In the genomic region with DNA sequence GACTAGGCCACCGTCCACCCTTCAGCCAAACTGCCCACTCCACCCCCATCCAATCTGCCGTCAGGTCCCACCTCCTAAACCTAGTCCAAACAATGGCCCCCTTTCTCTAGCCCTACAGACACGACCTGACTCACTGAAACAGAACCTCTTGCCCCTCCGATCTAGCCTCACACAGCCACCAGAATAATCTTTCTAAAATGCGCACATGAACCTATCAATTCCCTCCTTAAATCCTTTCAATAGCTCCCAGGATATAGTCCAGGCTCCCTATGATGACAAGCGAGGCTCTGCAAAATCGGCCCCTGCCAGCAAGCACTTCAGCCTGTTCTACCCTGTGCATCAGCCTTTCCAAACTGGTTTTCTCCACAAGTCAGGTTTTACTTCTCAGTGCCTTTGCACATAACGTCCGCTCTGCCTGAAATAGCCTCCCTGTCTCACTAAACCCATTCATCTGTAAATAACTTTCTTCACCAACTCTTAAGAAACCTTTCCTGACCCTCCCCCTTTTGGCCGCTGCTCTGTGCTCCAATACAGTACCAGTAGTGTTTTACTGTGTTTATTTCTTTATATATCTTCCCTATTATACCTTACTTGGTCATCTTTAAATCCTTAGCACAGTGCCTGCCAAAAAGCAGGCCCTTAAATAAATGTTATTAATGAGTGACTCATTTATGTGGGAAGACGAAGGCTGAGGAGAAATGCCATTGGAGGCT, we compare ENCODE assay signal across 8 cellular contexts. TPM values are rescaled to one million over a fixed set of nuclear protein-coding genes. Genes with fewer than 3 reads are reported as not detected.
DNase-seq lines count a peak whose midpoint lies in the region; ATAC-seq, FAIRE-seq and TF ChIP-seq lines count a peak whose summit lies in the region.

No MANE protein-coding gene starts in this region.

- no peaks in the 10 kb centered on the region for H3K36me3 Mint-ChIP-seq in activated CD4-positive, alpha-beta memory T cell treated with anti-CD3 and anti-CD28 coated beads for 36 hours

- in situ Hi-C loops in gastrocnemius medialis (cut with MboI; ENCODE audit: low sequenced_read_pairs in 4 of 4) = no loop called here

- TF ChIP-seq CTCF in gastrocnemius medialis (IDR thresholded peaks at IDR 0.05 in 4 of 5, conservative IDR thresholded peaks at IDR 0.05 in 1 of 5) = no peak

- H3K27me3 Mint-ChIP-seq in activated CD4-positive, alpha-beta memory T cell treated with anti-CD3 and anti-CD28 coated beads for 36 hours = no peaks in the 10 kb centered on the region

- no peaks in the 10 kb centered on the region for H3K9me3 Mint-ChIP-seq in activated CD4-positive, alpha-beta memory T cell treated with anti-CD3 and anti-CD28 coated beads for 36 hours

- TF ChIP-seq POLR2A in gastrocnemius medialis (IDR thresholded peaks at IDR 0.05) = no peak

- POLR2A ChIA-PET in activated CD4-positive, alpha-beta memory T cell treated with anti-CD3 and anti-CD28 coated beads for 36 hours (lab: Charles Lee) = interaction anchor here (1.4 kb wide), 1 partner anchor 11 kb away, joined by 3 read pairs; no protein-coding TSS in a partner anchor

- ATAC-seq in gastrocnemius medialis (no peak), GM19023 (IDR thresholded peaks at IDR 0.05; ENCODE audit: unreplicated experiment) (no peak)

- H3K4me1 ChIP-seq in gastrocnemius medialis = peaks cover 10 to 11% of the 10 kb centered on the region in 2 donors

- peak overlapping the region; percentile 64 to 83 (median 70) for H3K4me3 ChIP-seq in gastrocnemius medialis

- FAIRE-seq in frontal cortex (lab: Jason Lieb, UNC) = no peak

- CTCF ChIA-PET in activated CD4-positive, alpha-beta memory T cell treated with anti-CD3 and anti-CD28 coated beads for 36 hours (lab: Charles Lee) = no interaction called here

- peaks cover 2% of the 10 kb centered on the region for H3K4me1 Mint-ChIP-seq in activated CD4-positive, alpha-beta memory T cell treated with anti-CD3 and anti-CD28 coated beads for 36 hours (ENCODE audit: low read depth)

- intact Hi-C loops in activated CD4-positive, alpha-beta memory T cell treated with anti-CD3 and anti-CD28 coated beads for 36 hours (cut with micrococcal nuclease) = no loop called here
- intact Hi-C loops in cardiac septum (cut with DNase I) (no loop called here), gastrocnemius medialis (cut with DNase I; ENCODE audit: low total_unique reads) (loop anchor here (1.0 to 2.0 kb wide), 2 partner anchors 19 to 39 kb away; a partner anchor contains a TSS)

- peak overlapping the region; percentile 74 for H3K4me3 Mint-ChIP-seq in activated CD4-positive, alpha-beta memory T cell treated with anti-CD3 and anti-CD28 coated beads for 36 hours

- no peaks in the 10 kb centered on the region for H3K9me3 ChIP-seq in gastrocnemius medialis

- H3K36me3 ChIP-seq in gastrocnemius medialis = no peaks in the 10 kb centered on the region

- H3K27me3 ChIP-seq in gastrocnemius medialis = no peaks in the 10 kb centered on the region

- DNase-seq in HCEC 1CT (peak; percentile 69), cardiac septum (ENCODE audit: low spot score) (peak; percentile 74), gastrocnemius medialis (no peak), frontal cortex (ENCODE audit: low spot score in 2 of 2) (no peak), occipital lobe (lab: John Stamatoyannopoulos, UW) (no peak)
- no peak for DNase-seq in activated CD4-positive, alpha-beta memory T cell treated with anti-CD3 and anti-CD28 coated beads for 36 hours
- DNase-seq in stimulated activated CD4-positive, alpha-beta T cell treated with anti-CD3 and anti-CD28 coated beads, Interleukin-1b, Interleukin-23, amount 100 ng/mL, for 48 hours = no peak

- peak overlapping the region; percentile 66 to 85 (median 78) for H3K27ac ChIP-seq in gastrocnemius medialis

- H3K27ac Mint-ChIP-seq in activated CD4-positive, alpha-beta memory T cell treated with anti-CD3 and anti-CD28 coated beads for 36 hours = peak overlapping the region; percentile 85

RNA-seq across cellular contexts. Expression of a gene that starts 9.0 kb away (rescaled TPM):
- total RNA-seq in activated CD4-positive, alpha-beta memory T cell treated with anti-CD3 and anti-CD28 coated beads for 36 hours = 100 to 1,000 TPM; 152 to 155 TPM
- total RNA-seq in cardiac septum = 0.78 TPM
- total RNA-seq in gastrocnemius medialis = 1 to 10 TPM in 1 of 4 donors, under 1 TPM in 3; 0.46 to 2.4 (median 0.76) TPM
- 4.9 TPM for total RNA-seq in frontal cortex
- 4.2 TPM for total RNA-seq in occipital lobe

RNA-seq across cellular contexts. Expression of a gene that starts 12.1 kb away (rescaled TPM):
- total RNA-seq in activated CD4-positive, alpha-beta memory T cell treated with anti-CD3 and anti-CD28 coated beads for 36 hours = not detected
- total RNA-seq in cardiac septum = 1.6 TPM
- total RNA-seq in gastrocnemius medialis = not detected
- total RNA-seq in frontal cortex = not detected
- total RNA-seq in occipital lobe = not detected

RNA-seq across cellular contexts. Expression of a gene that starts 18.1 kb away (rescaled TPM):
- total RNA-seq in activated CD4-positive, alpha-beta memory T cell treated with anti-CD3 and anti-CD28 coated beads for 36 hours = 10 to 100 TPM; 63.4 to 64.7 TPM
- total RNA-seq in cardiac septum (37.8 TPM), gastrocnemius medialis (10 to 100 TPM; 19.6 to 26.7 (median 21.4) TPM), frontal cortex (6.9 TPM), occipital lobe (7.0 TPM)

RNA-seq across cellular contexts. Expression of a gene that starts 39.9 kb away (rescaled TPM):
- 10 to 100 TPM; 38.9 to 39.4 TPM for total RNA-seq in activated CD4-positive, alpha-beta memory T cell treated with anti-CD3 and anti-CD28 coated beads for 36 hours
- total RNA-seq in cardiac septum (17.9 TPM), gastrocnemius medialis (10 to 100 TPM; 14.9 to 30.8 (median 23.8) TPM), frontal cortex (22.8 TPM), occipital lobe (20.7 TPM)

RNA-seq across cellular contexts. Expression of a gene that starts 39.9 kb away (rescaled TPM):
- total RNA-seq in activated CD4-positive, alpha-beta memory T cell treated with anti-CD3 and anti-CD28 coated beads for 36 hours = 10 to 100 TPM; 27.3 to 37.6 TPM
- total RNA-seq in cardiac septum (35.7 TPM), gastrocnemius medialis (10 to 100 TPM; 15.9 to 20.9 (median 17.9) TPM), frontal cortex (19.2 TPM), occipital lobe (17.3 TPM)

Comparison
In these comparisons a context has a peak if more than half of its experiments do, and no peak if none do; other contexts are left out.
1. DNase-seq: peak in HCEC 1CT (single experiment) and cardiac septum (single experiment); none in activated CD4-positive, alpha-beta memory T cell treated with anti-CD3 and anti-CD28 coated beads for 36 hours (single experiment), gastrocnemius medialis (0 of 2), frontal cortex (0 of 2), occipital lobe (single experiment) and stimulated activated CD4-positive, alpha-beta T cell treated with anti-CD3 and anti-CD28 coated beads, Interleukin-1b, Interleukin-23, amount 100 ng/mL, for 48 hours (single experiment).
2. RNA of a gene that starts 9.0 kb away (total RNA-seq): 152 to 155 TPM in activated CD4-positive, alpha-beta memory T cell treated with anti-CD3 and anti-CD28 coated beads for 36 hours; 4.9 TPM in frontal cortex (single experiment), 4.2 TPM in occipital lobe (single experiment), 0.46 to 2.4 TPM in gastrocnemius medialis and 0.78 TPM in cardiac septum (single experiment); every median in the first group is over 10 times any median in the second.